In genomic region chr1:187696092-187696491, GRCh38 we compare ENCODE assay signal across 28 cellular contexts.
DNase-seq lines count a peak whose midpoint lies in the region; ATAC-seq and TF ChIP-seq lines count a peak whose summit lies in the region.
"Had no signal": no experiment of that assay in that cellular context is flagged by ENCODE, and none has a peak within 500 bp of the region (broad histone marks: within the 10 kb centered on the region; RNA-seq: fewer than 3 reads in every experiment).

No MANE protein-coding gene starts in this region.

- intact Hi-C loops in sigmoid colon (cut with DNase I): no loop called here
- intact Hi-C loops in activated CD8-positive, alpha-beta T cell treated with anti-CD3 and anti-CD28 coated beads for 36 hours (cut with micrococcal nuclease): no loop called here

- no peaks in the 10 kb centered on the region for H3K36me3 ChIP-seq in sigmoid colon
- H3K36me3 ChIP-seq: BLaER1, stomach, upper lobe of left lung had no signal

- H3K4me1 ChIP-seq in sigmoid colon: no peaks in the 10 kb centered on the region
- H3K4me1 ChIP-seq: BLaER1, stomach, upper lobe of left lung had no signal

- no peaks in the 10 kb centered on the region for H3K27me3 Mint-ChIP-seq in neural crest cell (ENCODE audit: low read depth)
- no peaks in the 10 kb centered on the region for H3K27me3 Mint-ChIP-seq in activated CD8-positive, alpha-beta T cell treated with anti-CD3 and anti-CD28 coated beads for 36 hours
- H3K27me3 Mint-ChIP-seq: IgD-negative memory B cell had no signal

- POLR2A ChIA-PET in activated CD8-positive, alpha-beta T cell treated with anti-CD3 and anti-CD28 coated beads for 36 hours (lab: Charles Lee): no interaction called here

- DNase-seq in DMS53 (lab: John Stamatoyannopoulos, UW) (peak; percentile 31), DMS53 treated with DMSO at 0.1 percent for 48 hours (lab: John Stamatoyannopoulos, UW; ENCODE audit: unreplicated experiment) (no peak), M059J (ENCODE audit: low read depth) (peak; percentile 48), UCSD-AML1 (lab: John Stamatoyannopoulos, UW; ENCODE audit: unreplicated experiment) (peak; percentile 4), neural crest cell (ENCODE audit: low read depth, low spot score) (no peak), hippocampal formation (lab: John Stamatoyannopoulos, UW) (no peak), sigmoid colon (no peak)
- no peak for DNase-seq in activated CD8-positive, alpha-beta T cell treated with anti-CD3 and anti-CD28 coated beads for 36 hours
- DNase-seq: 8988T; dorsolateral prefrontal cortex; MV-4-11; NCI-H1930; NCI-H774; PC-9; stimulated activated CD4-positive, alpha-beta T cell treated with anti-CD3 and anti-CD28 coated beads, Interleukin-2, amount 100 ng/mL, for 48 hours; stomach; T-helper 9 cell had no signal

- CTCF ChIA-PET in activated CD8-positive, alpha-beta T cell treated with anti-CD3 and anti-CD28 coated beads for 36 hours (lab: Charles Lee): no interaction called here

- H3K4me3 Mint-ChIP-seq in neural crest cell: no peak overlapping the region
- H3K4me3 Mint-ChIP-seq in activated CD8-positive, alpha-beta T cell treated with anti-CD3 and anti-CD28 coated beads for 36 hours: no peak overlapping the region
- H3K4me3 Mint-ChIP-seq: IgD-negative memory B cell, nephron had no signal

- TF ChIP-seq EP300 in sigmoid colon (IDR thresholded peaks at IDR 0.05): no peak

- H3K27ac Mint-ChIP-seq in neural crest cell (ENCODE audit: unreplicated experiment): peak overlapping the region; percentile 54
- no peak overlapping the region for H3K27ac Mint-ChIP-seq in activated CD8-positive, alpha-beta T cell treated with anti-CD3 and anti-CD28 coated beads for 36 hours
- H3K27ac Mint-ChIP-seq: activated T-helper 2 cell treated with anti-CD3 and anti-CD28 coated beads, Interferon-gamma antibody, Interleukin-2, Interleukin-4, amounts not matched to agents 10 μg/mL and 5 μg/mL and 100 μg/mL, durations not matched to agents 14 hours and 24 hours and 36 hours; IgD-negative memory B cell; nephron had no signal

- H3K9me3 ChIP-seq in sigmoid colon: no peaks in the 10 kb centered on the region
- H3K9me3 ChIP-seq: BLaER1, stomach, upper lobe of left lung had no signal

- TF ChIP-seq CTCF in neural crest cell (conservative IDR thresholded peaks at IDR 0.05) (no peak), sigmoid colon (IDR thresholded peaks at IDR 0.05) (no peak)
- no peak for TF ChIP-seq CTCF in activated CD8-positive, alpha-beta T cell treated with anti-CD3 and anti-CD28 coated beads for 36 hours (IDR thresholded peaks at IDR 0.05)

- no peak for TF ChIP-seq POLR2A in sigmoid colon (IDR thresholded peaks at IDR 0.05)

- no peaks in the 10 kb centered on the region for H3K4me1 Mint-ChIP-seq in neural crest cell
- no peaks in the 10 kb centered on the region for H3K4me1 Mint-ChIP-seq in activated CD8-positive, alpha-beta T cell treated with anti-CD3 and anti-CD28 coated beads for 36 hours (ENCODE audit: low read depth)
- H3K4me1 Mint-ChIP-seq: IgD-negative memory B cell had no signal

- no peaks in the 10 kb centered on the region for H3K9me3 Mint-ChIP-seq in neural crest cell
- no peaks in the 10 kb centered on the region for H3K9me3 Mint-ChIP-seq in activated CD8-positive, alpha-beta T cell treated with anti-CD3 and anti-CD28 coated beads for 36 hours
- H3K9me3 Mint-ChIP-seq: activated T-helper 2 cell treated with anti-CD3 and anti-CD28 coated beads, Interferon-gamma antibody, Interleukin-2, Interleukin-4, amounts not matched to agents 10 μg/mL and 5 μg/mL and 100 μg/mL, durations not matched to agents 14 hours and 24 hours and 36 hours; nephron had no signal

- 74 to 76% methylated on average over 3 of the region's 3 CpGs for WGBS in sigmoid colon, 2 donors

- no peak overlapping the region for H3K27ac ChIP-seq in sigmoid colon
- H3K27ac ChIP-seq: BLaER1, dorsolateral prefrontal cortex, epithelial cell of prostate, HL-60, PC-9, SK-N-MC, skin epidermis, stomach, upper lobe of left lung had no signal

- no peak overlapping the region for H3K4me3 ChIP-seq in sigmoid colon
- H3K4me3 ChIP-seq: BLaER1, dorsolateral prefrontal cortex, PC-9, SK-N-MC, skin epidermis, stomach, upper lobe of left lung had no signal

- ATAC-seq in activated CD8-positive, alpha-beta T cell treated with anti-CD3 and anti-CD28 coated beads for 36 hours: no peak
- ATAC-seq: activated CD4-positive, CD25-positive, alpha-beta regulatory T cell treated with anti-CD3 and anti-CD28 coated beads, Interleukin-2, amount 50 U/mL, for 24 hours; HCT116 had no signal

- no peaks in the 10 kb centered on the region for H3K27me3 ChIP-seq in sigmoid colon
- H3K27me3 ChIP-seq: BLaER1, dorsolateral prefrontal cortex, stomach, upper lobe of left lung had no signal

- no peaks in the 10 kb centered on the region for H3K36me3 Mint-ChIP-seq in neural crest cell (ENCODE audit: low read depth)
- no peaks in the 10 kb centered on the region for H3K36me3 Mint-ChIP-seq in activated CD8-positive, alpha-beta T cell treated with anti-CD3 and anti-CD28 coated beads for 36 hours (ENCODE audit: low read depth)
- H3K36me3 Mint-ChIP-seq: IgD-negative memory B cell had no signal

Comparison
In these comparisons a context has a peak if more than half of its experiments do, and no peak if none do; other contexts are left out.
1. DNase-seq: peak in DMS53 (single experiment), M059J (single experiment) and UCSD-AML1 (single experiment); none in DMS53 treated with DMSO at 0.1 percent for 48 hours (single experiment), neural crest cell (single experiment), hippocampal formation (0 of 2), sigmoid colon (single experiment) and activated CD8-positive, alpha-beta T cell treated with anti-CD3 and anti-CD28 coated beads for 36 hours (single experiment).